15 cellular contexts compared by ENCODE assay signal in the genomic region with DNA sequence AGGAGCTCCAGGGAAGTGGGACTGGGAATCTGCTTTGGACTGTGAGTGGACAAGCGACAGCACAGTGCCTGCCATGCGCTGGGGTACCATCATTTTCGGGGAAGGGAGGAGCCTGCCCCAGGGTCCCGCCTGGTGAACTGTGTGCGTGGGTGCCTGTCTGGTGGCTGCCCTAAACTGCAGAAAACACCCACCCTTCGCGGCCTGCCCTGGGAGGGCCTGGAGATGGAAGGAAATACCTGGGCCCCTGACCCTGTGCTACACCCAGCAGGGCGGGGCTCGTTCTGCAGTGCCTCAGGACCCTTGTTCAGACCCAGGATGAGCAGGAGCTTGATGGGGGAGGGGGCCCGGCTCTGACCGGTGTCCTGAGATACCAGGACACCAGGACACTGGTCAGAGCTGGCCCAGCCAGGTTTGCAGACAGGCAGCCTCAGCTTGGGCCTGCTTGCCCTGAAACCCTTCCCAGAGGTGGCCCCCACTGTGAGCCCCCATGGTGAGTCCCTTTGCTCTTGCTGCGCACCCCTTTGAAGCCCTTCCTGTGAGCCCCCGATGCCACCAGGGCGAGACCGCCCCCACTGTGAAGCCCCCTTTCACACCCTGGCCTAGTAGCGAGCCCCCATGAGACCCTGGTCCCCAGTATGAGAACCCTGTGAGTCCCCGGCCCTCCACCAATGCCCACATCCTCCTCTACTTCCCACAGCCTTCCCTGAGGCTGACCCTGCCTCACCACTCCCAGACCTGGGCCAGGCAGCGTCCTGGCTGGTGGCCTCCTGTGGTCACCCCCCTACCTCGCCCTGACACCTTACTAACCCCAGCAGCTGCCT. TPM values are rescaled to one million over a fixed set of nuclear protein-coding genes. Genes with fewer than 3 reads are reported as not detected.
A peak's percentile ranks its signal among the peaks of the same experiment; 100 is the strongest.
DNase-seq lines count a peak whose midpoint lies in the region; ATAC-seq and TF ChIP-seq lines count a peak whose summit lies in the region.
"Had no signal": no experiment of that assay in that cellular context is flagged by ENCODE, and none has a peak within 500 bp of the region (broad histone marks: within the 10 kb centered on the region; RNA-seq: fewer than 3 reads in every experiment).

No MANE protein-coding gene starts in this region.

- DNase-seq in left cardiac atrium = peak; percentile 21
- no peak for DNase-seq in Right ventricle myocardium superior
- peak; percentile 4 for DNase-seq in activated CD8-positive, alpha-beta T cell treated with anti-CD3 and anti-CD28 coated beads for 36 hours
- DNase-seq in naive thymus-derived CD8-positive, alpha-beta T cell = peak in 1 of 10 donors; percentile 53
- DNase-seq in vagina (ENCODE audit: extremely low spot score in 2 of 2) = no peak
- DNase-seq in NCI-H1930 (lab: John Stamatoyannopoulos, UW) = no peak
- no peak for DNase-seq in stimulated activated naive CD4-positive, alpha-beta T cell treated with Interleukin-2 at 50 U/mL for 16 hours (lab: John Stamatoyannopoulos, UW)
- no peak for DNase-seq in NCI-H446 treated with DMSO at 0.1 percent for 48 hours (lab: John Stamatoyannopoulos, UW)
- DNase-seq: glutamatergic neuron, Kasumi-1, NCI-H1436 treated with DMSO at 0.1 percent for 48 hours, OCI-M1 had no signal

- TF ChIP-seq CTCF in activated CD8-positive, alpha-beta T cell treated with anti-CD3 and anti-CD28 coated beads for 36 hours (IDR thresholded peaks at IDR 0.05) = no peak
- TF ChIP-seq CTCF in vagina (IDR thresholded peaks at IDR 0.05) = no peak

- ATAC-seq in left cardiac atrium = no peak
- ATAC-seq in Right ventricle myocardium superior (ENCODE audit: poor library complexity) = no peak
- ATAC-seq in activated CD8-positive, alpha-beta T cell treated with anti-CD3 and anti-CD28 coated beads for 36 hours = no peak
- no peak for ATAC-seq in naive thymus-derived CD8-positive, alpha-beta T cell
- ATAC-seq: psoas muscle had no signal

- peaks cover 62% of the 10 kb centered on the region for H3K4me1 ChIP-seq in vagina
- H3K4me1 ChIP-seq: psoas muscle had no signal

- H3K27ac Mint-ChIP-seq in activated CD8-positive, alpha-beta T cell treated with anti-CD3 and anti-CD28 coated beads for 36 hours = peak overlapping the region; percentile 67
- H3K27ac Mint-ChIP-seq in naive thymus-derived CD8-positive, alpha-beta T cell = peak overlapping the region in 9 of 10 donors; percentile 34 to 78 (median 62)

- POLR2A ChIA-PET in activated CD8-positive, alpha-beta T cell treated with anti-CD3 and anti-CD28 coated beads for 36 hours (lab: Charles Lee) = interaction anchor here (0.6 to 4.1 kb wide), 3 partner anchors 10 to 343 kb away, joined by 3 to 16 read pairs (median 4); a partner anchor contains a TSS
- POLR2A ChIA-PET in naive thymus-derived CD8-positive, alpha-beta T cell (lab: Charles Lee) = interaction anchor here (0.8 to 2.6 kb wide), 8 partner anchors 10 to 45 kb away, joined by 3 to 11 read pairs (median 6); a partner anchor contains a TSS

- no peaks in the 10 kb centered on the region for H3K9me3 Mint-ChIP-seq in activated CD8-positive, alpha-beta T cell treated with anti-CD3 and anti-CD28 coated beads for 36 hours
- no peaks in the 10 kb centered on the region for H3K9me3 Mint-ChIP-seq in naive thymus-derived CD8-positive, alpha-beta T cell

- no peaks in the 10 kb centered on the region for H3K9me3 ChIP-seq in vagina
- H3K9me3 ChIP-seq: adrenal gland, psoas muscle had no signal

- no peak overlapping the region for H3K4me3 ChIP-seq in vagina
- H3K4me3 ChIP-seq: adrenal gland, psoas muscle had no signal

- intact Hi-C loops in left cardiac atrium (cut with DNase I) (no loop called here), Right ventricle myocardium superior (cut with DNase I) (no loop called here), vagina (cut with DNase I) (no loop called here)
- intact Hi-C loops in activated CD8-positive, alpha-beta T cell treated with anti-CD3 and anti-CD28 coated beads for 36 hours (cut with micrococcal nuclease) = no loop called here

- peaks cover 35% of the 10 kb centered on the region for H3K4me1 Mint-ChIP-seq in activated CD8-positive, alpha-beta T cell treated with anti-CD3 and anti-CD28 coated beads for 36 hours (ENCODE audit: low read depth)
- peaks cover 15 to 36% (median 27%) of the 10 kb centered on the region in 4 donors for H3K4me1 Mint-ChIP-seq in naive thymus-derived CD8-positive, alpha-beta T cell

- peak overlapping the region; percentile 89 for H3K27ac ChIP-seq in vagina
- H3K27ac ChIP-seq: epithelial cell of prostate, psoas muscle had no signal

- no peaks in the 10 kb centered on the region for H3K27me3 ChIP-seq in vagina
- H3K27me3 ChIP-seq: adrenal gland had no signal

- no peak overlapping the region for H3K4me3 Mint-ChIP-seq in activated CD8-positive, alpha-beta T cell treated with anti-CD3 and anti-CD28 coated beads for 36 hours
- H3K4me3 Mint-ChIP-seq in naive thymus-derived CD8-positive, alpha-beta T cell = no peak overlapping the region

- H3K36me3 ChIP-seq in vagina = no peaks in the 10 kb centered on the region

- no peaks in the 10 kb centered on the region for H3K36me3 Mint-ChIP-seq in activated CD8-positive, alpha-beta T cell treated with anti-CD3 and anti-CD28 coated beads for 36 hours (ENCODE audit: low read depth)
- H3K36me3 Mint-ChIP-seq in naive thymus-derived CD8-positive, alpha-beta T cell = no peaks in the 10 kb centered on the region

- CTCF ChIA-PET in activated CD8-positive, alpha-beta T cell treated with anti-CD3 and anti-CD28 coated beads for 36 hours (lab: Charles Lee) = interaction anchor here (0.8 to 3.5 kb wide), 3 partner anchors 10 to 21 kb away, joined by 3 to 12 read pairs (median 3); a partner anchor contains a TSS

- TF ChIP-seq POLR2A in vagina (IDR thresholded peaks at IDR 0.05) = no peak

- no peaks in the 10 kb centered on the region for H3K27me3 Mint-ChIP-seq in activated CD8-positive, alpha-beta T cell treated with anti-CD3 and anti-CD28 coated beads for 36 hours
- H3K27me3 Mint-ChIP-seq in naive thymus-derived CD8-positive, alpha-beta T cell = no peaks in the 10 kb centered on the region

RNA-seq across cellular contexts. Expression of a gene that starts 2.6 kb away (rescaled TPM):
- total RNA-seq in left cardiac atrium = 1 to 10 TPM; 2.2 to 2.3 TPM
- 1.6 TPM for total RNA-seq in Right ventricle myocardium superior
- 1 to 10 TPM; 3.4 to 3.5 TPM for total RNA-seq in activated CD8-positive, alpha-beta T cell treated with anti-CD3 and anti-CD28 coated beads for 36 hours
- total RNA-seq in naive thymus-derived CD8-positive, alpha-beta T cell = 1 to 10 TPM; 2.6 to 2.8 TPM
- polyA plus RNA-seq in naive thymus-derived CD8-positive, alpha-beta T cell = under 1 TPM in 2 of 3 donors, not detected in 1; 0.16 to 0.22 TPM
- total RNA-seq in vagina = 4.4 TPM

RNA-seq across cellular contexts. Expression of a gene that starts 12.2 kb away (rescaled TPM):
- total RNA-seq in left cardiac atrium = 100 to 1,000 TPM; 153 to 185 TPM
- total RNA-seq in Right ventricle myocardium superior = 143 TPM
- total RNA-seq in activated CD8-positive, alpha-beta T cell treated with anti-CD3 and anti-CD28 coated beads for 36 hours = 100 to 1,000 TPM; 375 to 376 TPM
- 100 to 1,000 TPM; 189 to 202 TPM for total RNA-seq in naive thymus-derived CD8-positive, alpha-beta T cell
- 100 to 1,000 TPM; 369 to 466 (median 374) TPM for polyA plus RNA-seq in naive thymus-derived CD8-positive, alpha-beta T cell
- 299 TPM for total RNA-seq in vagina

RNA-seq across cellular contexts. Expression of a gene that starts 13.3 kb away (rescaled TPM):
- total RNA-seq in left cardiac atrium (10 to 100 TPM; 10.4 to 10.5 TPM), Right ventricle myocardium superior (14.8 TPM), vagina (3.4 TPM)
- 10 to 100 TPM in 1 of 2 experiments, 1 to 10 TPM in 1; 9.7 to 10.8 TPM for total RNA-seq in activated CD8-positive, alpha-beta T cell treated with anti-CD3 and anti-CD28 coated beads for 36 hours
- 10 to 100 TPM; 11.0 to 12.3 TPM for total RNA-seq in naive thymus-derived CD8-positive, alpha-beta T cell
- 1 to 10 TPM; 3.3 to 4.2 (median 3.4) TPM for polyA plus RNA-seq in naive thymus-derived CD8-positive, alpha-beta T cell

RNA-seq across cellular contexts. Expression of a gene that starts 43.2 kb away (rescaled TPM):
- total RNA-seq in left cardiac atrium = 10 to 100 TPM; 43.5 to 48.9 TPM
- total RNA-seq in Right ventricle myocardium superior = 65.6 TPM
- total RNA-seq in activated CD8-positive, alpha-beta T cell treated with anti-CD3 and anti-CD28 coated beads for 36 hours = 10 to 100 TPM; 67.8 to 68.3 TPM
- 10 to 100 TPM; 61.9 to 64.8 TPM for total RNA-seq in naive thymus-derived CD8-positive, alpha-beta T cell
- polyA plus RNA-seq in naive thymus-derived CD8-positive, alpha-beta T cell = 100 to 1,000 TPM in 2 of 3 donors, 10 to 100 TPM in 1; 96.9 to 130 (median 103) TPM
- total RNA-seq in vagina = 73.7 TPM

RNA-seq across cellular contexts. Expression of a gene that starts 49.2 kb away (rescaled TPM):
- 1 to 10 TPM; 7.7 to 8.0 TPM for total RNA-seq in left cardiac atrium
- 7.3 TPM for total RNA-seq in Right ventricle myocardium superior
- 10 to 100 TPM; 22.2 to 23.5 TPM for total RNA-seq in activated CD8-positive, alpha-beta T cell treated with anti-CD3 and anti-CD28 coated beads for 36 hours
- total RNA-seq in naive thymus-derived CD8-positive, alpha-beta T cell = 10 to 100 TPM; 26.0 to 28.1 TPM
- 10 to 100 TPM; 12.9 to 25.6 (median 20.0) TPM for polyA plus RNA-seq in naive thymus-derived CD8-positive, alpha-beta T cell
- total RNA-seq in vagina = 14.7 TPM

Comparison
In these comparisons a context has a peak if more than half of its experiments do, and no peak if none do; other contexts are left out.
1. DNase-seq: peak in left cardiac atrium (single experiment) and activated CD8-positive, alpha-beta T cell treated with anti-CD3 and anti-CD28 coated beads for 36 hours (single experiment); none in Right ventricle myocardium superior (single experiment), vagina (0 of 2), NCI-H1930 (0 of 2), stimulated activated naive CD4-positive, alpha-beta T cell treated with Interleukin-2 at 50 U/mL for 16 hours (single experiment) and NCI-H446 treated with DMSO at 0.1 percent for 48 hours (single experiment).